Comparison of ENCODE assay signal across 19 cellular contexts in the genomic region with DNA sequence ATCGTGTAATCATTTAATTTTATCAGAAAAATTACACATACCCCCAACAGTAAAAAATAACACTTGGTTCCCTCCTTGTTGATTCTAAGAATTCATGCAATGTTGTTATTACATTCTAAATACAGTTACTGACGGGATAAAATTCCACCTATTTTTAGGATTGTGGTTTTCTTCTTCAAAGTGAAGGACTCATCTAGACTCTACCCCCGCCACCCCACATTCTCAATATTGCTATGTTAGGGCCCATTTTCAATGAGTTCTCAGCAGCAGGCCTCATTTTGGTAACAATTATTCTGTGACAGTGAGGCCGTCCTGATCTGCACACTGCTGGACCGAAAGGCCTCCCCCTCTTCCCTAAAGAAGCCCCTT. TPM values are rescaled to one million over a fixed set of nuclear protein-coding genes. Genes with fewer than 3 reads are reported as not detected.
DNase-seq lines count a peak whose midpoint lies in the region; ATAC-seq and TF ChIP-seq lines count a peak whose summit lies in the region.
"Had no signal": no experiment of that assay in that cellular context is flagged by ENCODE, and none has a peak within 500 bp of the region (broad histone marks: within the 10 kb centered on the region; RNA-seq: fewer than 3 reads in every experiment).

No MANE protein-coding gene starts in this region.

- no peak for TF ChIP-seq CTCF in activated CD8-positive, alpha-beta T cell treated with anti-CD3 and anti-CD28 coated beads for 36 hours (IDR thresholded peaks at IDR 0.05)
- TF ChIP-seq CTCF in neural progenitor cell (IDR thresholded peaks at IDR 0.05) (no peak), PC-3 (conservative IDR thresholded peaks at IDR 0.05; ENCODE audit: low read depth, low read length) (no peak)

- peaks cover 69% of the 10 kb centered on the region for H3K4me1 ChIP-seq in CD4-positive, CD25-positive, alpha-beta regulatory T cell (ENCODE audit: control insufficient read depth, insufficient read depth, low read length, poor library complexity, severe bottlenecking)
- H3K4me1 ChIP-seq in neural progenitor cell (peaks cover 18% of the 10 kb centered on the region), PC-3 (ENCODE audit: insufficient read depth, low read length) (peaks cover 5% of the 10 kb centered on the region)
- H3K4me1 ChIP-seq: colonic mucosa had no signal

- peaks cover 34% of the 10 kb centered on the region for H3K4me1 Mint-ChIP-seq in activated CD8-positive, alpha-beta T cell treated with anti-CD3 and anti-CD28 coated beads for 36 hours (ENCODE audit: low read depth)
- H3K4me1 Mint-ChIP-seq in activated CD8-positive, alpha-beta T cell treated with anti-CD3 and anti-CD28 coated beads, Interleukin-2, amount 10 ng/mL, durations not matched to agents 7 days and 5 days (ENCODE audit: low read depth): peaks cover 42% of the 10 kb centered on the region
- peaks cover 24 to 64% (median 41%) of the 10 kb centered on the region in 4 donors for H3K4me1 Mint-ChIP-seq in CD4-positive, CD25-positive, alpha-beta regulatory T cell
- peaks cover 41% of the 10 kb centered on the region for H3K4me1 Mint-ChIP-seq in neural progenitor cell

- BruUV-seq in PC-3 (replicated peaks; lab: Mats Ljungman, UMichigan): no TSS peak

- H3F3A ChIP-seq in neural progenitor cell (ENCODE audit: low read depth): no peaks in the 10 kb centered on the region
- H3F3A ChIP-seq in PC-3 (ENCODE audit: low read length, unreplicated experiment): no peaks in the 10 kb centered on the region

- H4K20me1 ChIP-seq in neural progenitor cell (ENCODE audit: low read depth): no peaks in the 10 kb centered on the region
- H4K20me1 ChIP-seq in PC-3 (ENCODE audit: low read length): no peaks in the 10 kb centered on the region

- H3K9me3 Mint-ChIP-seq in activated CD8-positive, alpha-beta T cell treated with anti-CD3 and anti-CD28 coated beads for 36 hours: peaks cover 17% of the 10 kb centered on the region
- peaks cover 5% of the 10 kb centered on the region for H3K9me3 Mint-ChIP-seq in activated CD8-positive, alpha-beta T cell treated with anti-CD3 and anti-CD28 coated beads, Interleukin-2, amount 10 ng/mL, durations not matched to agents 7 days and 5 days (ENCODE audit: insufficient read depth)
- H3K9me3 Mint-ChIP-seq in CD4-positive, CD25-positive, alpha-beta regulatory T cell: peaks cover 0 to 5% (median 0%) of the 10 kb centered on the region in 7 donors
- H3K9me3 Mint-ChIP-seq in neural progenitor cell: peaks cover 13% of the 10 kb centered on the region

- H3K27me3 ChIP-seq in CD4-positive, CD25-positive, alpha-beta regulatory T cell (ENCODE audit: control insufficient read depth, insufficient read depth, low read length): no peaks in the 10 kb centered on the region
- no peaks in the 10 kb centered on the region for H3K27me3 ChIP-seq in neural progenitor cell
- H3K27me3 ChIP-seq in PC-3 (ENCODE audit: low read length): no peaks in the 10 kb centered on the region
- H3K27me3 ChIP-seq: colonic mucosa, tibial artery had no signal

- H3K27ac Mint-ChIP-seq in activated CD8-positive, alpha-beta T cell treated with anti-CD3 and anti-CD28 coated beads for 36 hours: no peak overlapping the region
- H3K27ac Mint-ChIP-seq in activated CD8-positive, alpha-beta T cell treated with anti-CD3 and anti-CD28 coated beads, Interleukin-2, amount 10 ng/mL, durations not matched to agents 7 days and 5 days: no peak overlapping the region
- no peak overlapping the region for H3K27ac Mint-ChIP-seq in CD4-positive, CD25-positive, alpha-beta regulatory T cell
- H3K27ac Mint-ChIP-seq in neural progenitor cell: no peak overlapping the region
- H3K27ac Mint-ChIP-seq: brain had no signal

- no peaks in the 10 kb centered on the region for H3K27me3 Mint-ChIP-seq in activated CD8-positive, alpha-beta T cell treated with anti-CD3 and anti-CD28 coated beads for 36 hours
- H3K27me3 Mint-ChIP-seq in activated CD8-positive, alpha-beta T cell treated with anti-CD3 and anti-CD28 coated beads, Interleukin-2, amount 10 ng/mL, durations not matched to agents 7 days and 5 days (ENCODE audit: low read depth): no peaks in the 10 kb centered on the region
- no peaks in the 10 kb centered on the region for H3K27me3 Mint-ChIP-seq in CD4-positive, CD25-positive, alpha-beta regulatory T cell
- H3K27me3 Mint-ChIP-seq in neural progenitor cell (ENCODE audit: insufficient read depth, low read depth): peaks cover 9% of the 10 kb centered on the region

- H3K4me3 Mint-ChIP-seq in activated CD8-positive, alpha-beta T cell treated with anti-CD3 and anti-CD28 coated beads for 36 hours: no peak overlapping the region
- no peak overlapping the region for H3K4me3 Mint-ChIP-seq in activated CD8-positive, alpha-beta T cell treated with anti-CD3 and anti-CD28 coated beads, Interleukin-2, amount 10 ng/mL, durations not matched to agents 7 days and 5 days
- H3K4me3 Mint-ChIP-seq in CD4-positive, CD25-positive, alpha-beta regulatory T cell: no peak overlapping the region
- peak overlapping the region; percentile 26 for H3K4me3 Mint-ChIP-seq in neural progenitor cell
- H3K4me3 Mint-ChIP-seq: brain had no signal

- H3K27ac ChIP-seq in CD4-positive, CD25-positive, alpha-beta regulatory T cell (ENCODE audit: insufficient read depth, low read length, poor library complexity, severe bottlenecking): peak overlapping the region; percentile 52
- H3K27ac ChIP-seq in neural progenitor cell (no peak overlapping the region), PC-3 (ENCODE audit: low read length) (no peak overlapping the region)
- H3K27ac ChIP-seq: colonic mucosa, RWPE1, tibial artery had no signal

- H3K9me3 ChIP-seq in CD4-positive, CD25-positive, alpha-beta regulatory T cell (ENCODE audit: control insufficient read depth in 2 of 2, low read length in 2 of 2): no peaks in the 10 kb centered on the region
- peaks cover 6% of the 10 kb centered on the region for H3K9me3 ChIP-seq in neural progenitor cell (ENCODE audit: low read depth)
- no peaks in the 10 kb centered on the region for H3K9me3 ChIP-seq in PC-3 (ENCODE audit: low read length)
- H3K9me3 ChIP-seq: colonic mucosa, tibial artery had no signal

- DNase-seq in activated CD8-positive, alpha-beta T cell treated with anti-CD3 and anti-CD28 coated beads for 36 hours: peak; percentile 55
- DNase-seq in activated CD8-positive, alpha-beta T cell treated with anti-CD3 and anti-CD28 coated beads, Interleukin-2, amount 10 ng/mL, durations not matched to agents 7 days and 5 days: no peak
- no peak for DNase-seq in CD4-positive, CD25-positive, alpha-beta regulatory T cell
- DNase-seq in activated CD4-positive, alpha-beta T cell treated with anti-CD3 and anti-CD28 coated beads, Interleukin-2, amount 50 U/mL, for 48 hours: peak; percentile 37 to 55
- no peak for DNase-seq in neural progenitor cell (ENCODE audit: low spot score)
- DNase-seq in NCI-H526 (lab: John Stamatoyannopoulos, UW): no peak
- no peak for DNase-seq in PC-3
- DNase-seq: activated naive CD4-positive, alpha-beta T cell treated with anti-CD3 and anti-CD28 coated beads, Interleukin-2, amount 50 U/mL, for 16 hours; colonic mucosa; EL; hippocampal formation; islet precursor cell; KG1; NCI-H2029; tibial artery had no signal

- intact Hi-C loops in activated CD8-positive, alpha-beta T cell treated with anti-CD3 and anti-CD28 coated beads for 36 hours (cut with micrococcal nuclease): loop anchor here (2.0 to 5.0 kb wide), 3 partner anchors 38 to 69 kb away; no protein-coding TSS in a partner anchor
- intact Hi-C loops in PC-3 (cut with micrococcal nuclease): no loop called here

- peaks cover 33% of the 10 kb centered on the region for H3K36me3 ChIP-seq in CD4-positive, CD25-positive, alpha-beta regulatory T cell (ENCODE audit: control insufficient read depth, insufficient read depth, low read length)
- H3K36me3 ChIP-seq in neural progenitor cell (no peaks in the 10 kb centered on the region), PC-3 (ENCODE audit: low read depth, low read length) (no peaks in the 10 kb centered on the region)
- H3K36me3 ChIP-seq: colonic mucosa, tibial artery had no signal

- ATAC-seq in activated CD8-positive, alpha-beta T cell treated with anti-CD3 and anti-CD28 coated beads for 36 hours: peak; percentile 9
- ATAC-seq in activated CD8-positive, alpha-beta T cell treated with anti-CD3 and anti-CD28 coated beads, Interleukin-2, amount 10 ng/mL, durations not matched to agents 7 days and 5 days: no peak
- ATAC-seq in CD4-positive, CD25-positive, alpha-beta regulatory T cell (ENCODE audit: low read depth in 2 of 2): no peak
- ATAC-seq in GM21717 (IDR thresholded peaks at IDR 0.05; ENCODE audit: unreplicated experiment): no peak
- no peak for ATAC-seq in PC-3

- no peak overlapping the region for H2AFZ ChIP-seq in neural progenitor cell (replicated peaks)
- H2AFZ ChIP-seq in PC-3 (ENCODE audit: low read length): no peak overlapping the region

- peaks cover 44% of the 10 kb centered on the region for H3K36me3 Mint-ChIP-seq in activated CD8-positive, alpha-beta T cell treated with anti-CD3 and anti-CD28 coated beads for 36 hours (ENCODE audit: low read depth)
- H3K36me3 Mint-ChIP-seq in activated CD8-positive, alpha-beta T cell treated with anti-CD3 and anti-CD28 coated beads, Interleukin-2, amount 10 ng/mL, durations not matched to agents 7 days and 5 days (ENCODE audit: low read depth): peaks cover 44% of the 10 kb centered on the region
- peaks cover 27% of the 10 kb centered on the region for H3K36me3 Mint-ChIP-seq in CD4-positive, CD25-positive, alpha-beta regulatory T cell
- peaks cover 16% of the 10 kb centered on the region for H3K36me3 Mint-ChIP-seq in neural progenitor cell

- no peak overlapping the region for H3K9ac ChIP-seq in neural progenitor cell
- H3K9ac ChIP-seq in PC-3 (ENCODE audit: low read length): no peak overlapping the region

- POLR2A ChIA-PET in activated CD8-positive, alpha-beta T cell treated with anti-CD3 and anti-CD28 coated beads for 36 hours (lab: Charles Lee): interaction anchor here (0.8 to 2.1 kb wide), 4 partner anchors 12 to 127 kb away, joined by 3 to 7 read pairs (median 4); no protein-coding TSS in a partner anchor
- POLR2A ChIA-PET in activated CD8-positive, alpha-beta T cell treated with anti-CD3 and anti-CD28 coated beads, Interleukin-2, amount 10 ng/mL, durations not matched to agents 7 days and 5 days (lab: Charles Lee): no interaction called here
- POLR2A ChIA-PET in PC-3 (lab: Charles Lee; ENCODE audit: unreplicated experiment): no interaction called here

- H3K4me3 ChIP-seq in CD4-positive, CD25-positive, alpha-beta regulatory T cell (ENCODE audit: low read depth, low read length): peak overlapping the region; percentile 57
- no peak overlapping the region for H3K4me3 ChIP-seq in neural progenitor cell
- H3K4me3 ChIP-seq in PC-3 (ENCODE audit: low read length): no peak overlapping the region
- H3K4me3 ChIP-seq: colonic mucosa, lung, tibial artery had no signal

- H3K79me2 ChIP-seq in neural progenitor cell (ENCODE audit: low read depth) (no peaks in the 10 kb centered on the region), PC-3 (ENCODE audit: low read length) (no peaks in the 10 kb centered on the region)

- H3K4me2 ChIP-seq in neural progenitor cell (no peak overlapping the region), PC-3 (ENCODE audit: low read length) (no peak overlapping the region)

- CTCF ChIA-PET in activated CD8-positive, alpha-beta T cell treated with anti-CD3 and anti-CD28 coated beads for 36 hours (lab: Charles Lee): interaction anchor here (1.3 kb wide), 1 partner anchor 33 kb away, joined by 3 read pairs; no protein-coding TSS in a partner anchor
- CTCF ChIA-PET in activated CD8-positive, alpha-beta T cell treated with anti-CD3 and anti-CD28 coated beads, Interleukin-2, amount 10 ng/mL, durations not matched to agents 7 days and 5 days (lab: Charles Lee): interaction anchor here (1.2 kb wide), 1 partner anchor 33 kb away, joined by 3 read pairs; no protein-coding TSS in a partner anchor
- CTCF ChIA-PET in PC-3 (lab: Charles Lee): no interaction called here

- H3K9me2 ChIP-seq in PC-3 (replicated peaks; ENCODE audit: low read length): no peaks in the 10 kb centered on the region

RNA-seq across cellular contexts. Expression of a gene that starts 43.5 kb away (rescaled TPM):
- 10 to 100 TPM; 79.7 to 80.5 TPM for total RNA-seq in activated CD8-positive, alpha-beta T cell treated with anti-CD3 and anti-CD28 coated beads for 36 hours
- 100 to 1,000 TPM; 146 to 152 TPM for total RNA-seq in activated CD8-positive, alpha-beta T cell treated with anti-CD3 and anti-CD28 coated beads, Interleukin-2, amount 10 ng/mL, durations not matched to agents 7 days and 5 days
- 264 TPM for total RNA-seq in CD4-positive, CD25-positive, alpha-beta regulatory T cell
- polyA plus RNA-seq in CD4-positive, CD25-positive, alpha-beta regulatory T cell: 10 to 100 TPM; 40.8 to 58.5 (median 50.1) TPM
- 4.5 and 13.4 TPM in 2 replicates for total RNA-seq in neural progenitor cell (ENCODE audit: low replicate concordance)
- total RNA-seq in PC-3 (2014; rRNA removed): 18.9 and 22.1 TPM in 2 replicates

Comparison
In these comparisons a context has a peak if more than half of its experiments do, and no peak if none do; other contexts are left out.
1. DNase-seq: peak in activated CD8-positive, alpha-beta T cell treated with anti-CD3 and anti-CD28 coated beads for 36 hours (single experiment) and activated CD4-positive, alpha-beta T cell treated with anti-CD3 and anti-CD28 coated beads, Interleukin-2, amount 50 U/mL, for 48 hours (2 of 2); none in activated CD8-positive, alpha-beta T cell treated with anti-CD3 and anti-CD28 coated beads, Interleukin-2, amount 10 ng/mL, durations not matched to agents 7 days and 5 days (single experiment), CD4-positive, CD25-positive, alpha-beta regulatory T cell (0 of 3), neural progenitor cell (single experiment), NCI-H526 (0 of 2) and PC-3 (single experiment).